Comparison of ENCODE assay signal across 14 cellular contexts in the genomic region with DNA sequence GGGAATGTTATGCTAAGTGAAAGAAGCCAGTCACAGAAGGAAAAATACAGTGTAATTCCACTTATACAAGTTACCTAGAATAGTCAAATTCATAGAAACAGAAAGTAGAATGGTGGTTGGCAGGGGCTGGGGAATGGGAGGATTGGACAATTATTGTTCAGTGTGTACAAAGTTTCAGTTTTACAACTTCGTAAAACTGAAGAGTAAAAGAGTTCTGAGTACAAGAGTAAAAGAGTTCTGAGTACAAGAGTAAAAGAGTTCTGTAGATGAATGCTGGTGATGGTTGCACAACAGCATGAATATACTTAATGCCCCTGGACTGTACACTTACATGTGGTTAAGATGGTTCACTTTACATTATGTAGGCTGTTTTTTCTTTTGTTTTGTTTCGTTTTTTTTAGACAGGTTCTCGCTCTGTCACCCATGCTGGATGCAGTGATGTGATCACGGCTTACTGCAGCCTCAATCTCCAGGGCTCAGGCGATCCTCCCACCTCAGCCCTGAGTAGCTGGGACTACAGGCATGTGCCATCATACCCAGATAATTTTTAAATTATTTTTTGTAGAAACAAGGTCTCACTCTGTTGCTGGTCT.
DNase-seq lines count a peak whose midpoint lies in the region; ATAC-seq and TF ChIP-seq lines count a peak whose summit lies in the region.
"Had no signal": no experiment of that assay in that cellular context is flagged by ENCODE, and none has a peak within 500 bp of the region (broad histone marks: within the 10 kb centered on the region; RNA-seq: fewer than 3 reads in every experiment).

No MANE protein-coding gene starts in this region.

- TF ChIP-seq POLR2A in stomach (IDR thresholded peaks at IDR 0.05): no peak

- CTCF ChIA-PET in activated CD4-positive, alpha-beta T cell treated with anti-CD3 and anti-CD28 coated beads for 36 hours (lab: Charles Lee): no interaction called here

- H3K36me3 Mint-ChIP-seq in activated CD4-positive, alpha-beta T cell treated with anti-CD3 and anti-CD28 coated beads for 36 hours (ENCODE audit: low read depth): no peaks in the 10 kb centered on the region
- no peaks in the 10 kb centered on the region for H3K36me3 Mint-ChIP-seq in activated CD4-positive, alpha-beta T cell treated with anti-CD3 and anti-CD28 coated beads, Interleukin-2, amount 10 ng/mL, durations not matched to agents 24 days and 14 days (ENCODE audit: low read depth)

- no peaks in the 10 kb centered on the region for H3K27me3 ChIP-seq in stomach

- H3K9me3 ChIP-seq in stomach: no peaks in the 10 kb centered on the region

- no peak for TF ChIP-seq CTCF in stomach (IDR thresholded peaks at IDR 0.05)

- no peaks in the 10 kb centered on the region for H3K4me1 Mint-ChIP-seq in activated CD4-positive, alpha-beta T cell treated with anti-CD3 and anti-CD28 coated beads for 36 hours
- peaks cover 5% of the 10 kb centered on the region for H3K4me1 Mint-ChIP-seq in activated CD4-positive, alpha-beta T cell treated with anti-CD3 and anti-CD28 coated beads, Interleukin-2, amount 10 ng/mL, durations not matched to agents 24 days and 14 days
- H3K4me1 Mint-ChIP-seq: nephron had no signal

- H3K27me3 Mint-ChIP-seq in activated CD4-positive, alpha-beta T cell treated with anti-CD3 and anti-CD28 coated beads for 36 hours: no peaks in the 10 kb centered on the region
- H3K27me3 Mint-ChIP-seq in activated CD4-positive, alpha-beta T cell treated with anti-CD3 and anti-CD28 coated beads, Interleukin-2, amount 10 ng/mL, durations not matched to agents 24 days and 14 days: peaks cover 9% of the 10 kb centered on the region

- POLR2A ChIA-PET in activated CD4-positive, alpha-beta T cell treated with anti-CD3 and anti-CD28 coated beads for 36 hours (lab: Charles Lee): no interaction called here

- H3K4me3 ChIP-seq in stomach: no peak overlapping the region

- no peak overlapping the region for H3K27ac Mint-ChIP-seq in activated CD4-positive, alpha-beta T cell treated with anti-CD3 and anti-CD28 coated beads for 36 hours
- no peak overlapping the region for H3K27ac Mint-ChIP-seq in activated CD4-positive, alpha-beta T cell treated with anti-CD3 and anti-CD28 coated beads, Interleukin-2, amount 10 ng/mL, durations not matched to agents 24 days and 14 days
- H3K27ac Mint-ChIP-seq: nephron had no signal

- no peaks in the 10 kb centered on the region for H3K9me3 Mint-ChIP-seq in activated CD4-positive, alpha-beta T cell treated with anti-CD3 and anti-CD28 coated beads for 36 hours (ENCODE audit: low read depth)
- H3K9me3 Mint-ChIP-seq in activated CD4-positive, alpha-beta T cell treated with anti-CD3 and anti-CD28 coated beads, Interleukin-2, amount 10 ng/mL, durations not matched to agents 24 days and 14 days: no peaks in the 10 kb centered on the region
- H3K9me3 Mint-ChIP-seq: nephron had no signal

- DNase-seq in activated CD4-positive, alpha-beta T cell treated with anti-CD3 and anti-CD28 coated beads for 36 hours: no peak
- DNase-seq in activated CD4-positive, alpha-beta T cell treated with anti-CD3 and anti-CD28 coated beads, Interleukin-2, amount 10 ng/mL, durations not matched to agents 24 days and 14 days: no peak
- peak; percentile 37 for DNase-seq in amniotic epithelial cell (ENCODE audit: low read depth)
- DNase-seq in stomach: no peak
- no peak for DNase-seq in COLO829 (ENCODE audit: low spot score)
- no peak for DNase-seq in SIG-M5 treated with dmso at 0.1 percent for 504 hours (lab: John Stamatoyannopoulos, UW; ENCODE audit: unreplicated experiment)
- DNase-seq: activated CD4-positive, alpha-beta T cell treated with anti-CD3 and anti-CD28 coated beads, Interleukin-2, amount 50 U/mL, for 1 hour; activated effector memory CD4-positive, alpha-beta T cell treated with Interleukin-2 at 50 U/mL for 16 hours; NCI-H1417; NCI-H774 had no signal

- peak; percentile 55 for ATAC-seq in activated CD4-positive, alpha-beta T cell treated with anti-CD3 and anti-CD28 coated beads for 36 hours
- ATAC-seq in HG03135 (IDR thresholded peaks at IDR 0.05; ENCODE audit: unreplicated experiment) (peak; percentile 88), HG03045 (IDR thresholded peaks at IDR 0.05; ENCODE audit: unreplicated experiment) (no peak)

- intact Hi-C loops in activated CD4-positive, alpha-beta T cell treated with anti-CD3 and anti-CD28 coated beads for 36 hours (cut with DNase I, micrococcal nuclease): no loop called here
- intact Hi-C loops in activated CD4-positive, alpha-beta T cell treated with anti-CD3 and anti-CD28 coated beads, Interleukin-2, amount 10 ng/mL, durations not matched to agents 24 days and 14 days (cut with micrococcal nuclease): no loop called here
- intact Hi-C loops in stomach (cut with DNase I; ENCODE audit: low total_unique reads): no loop called here

- peak overlapping the region in 4 of 5 donors; percentile 8 to 89 (median 80) for H3K27ac ChIP-seq in stomach
- H3K27ac ChIP-seq: 22Rv1 had no signal

- 72 to 80% (median 77%) methylated on average over 5 of the region's 5 CpGs for WGBS in stomach, 5 donors

- TF ChIP-seq EP300 in stomach (IDR thresholded peaks at IDR 0.05): no peak

- H3K4me3 Mint-ChIP-seq in activated CD4-positive, alpha-beta T cell treated with anti-CD3 and anti-CD28 coated beads for 36 hours: no peak overlapping the region
- H3K4me3 Mint-ChIP-seq in activated CD4-positive, alpha-beta T cell treated with anti-CD3 and anti-CD28 coated beads, Interleukin-2, amount 10 ng/mL, durations not matched to agents 24 days and 14 days: no peak overlapping the region
- H3K4me3 Mint-ChIP-seq: nephron had no signal

- H3K4me1 ChIP-seq in stomach: peaks cover 0 to 22% (median 8%) of the 10 kb centered on the region in 4 donors

- H3K36me3 ChIP-seq in stomach: no peaks in the 10 kb centered on the region
